In genomic region chr12:76643438-76643837, GRCh38 we compare ENCODE assay signal across 16 cellular contexts.
A peak's percentile ranks its signal among the peaks of the same experiment; 100 is the strongest.
DNase-seq lines count a peak whose midpoint lies in the region; ATAC-seq, FAIRE-seq and TF ChIP-seq lines count a peak whose summit lies in the region.
"Had no signal": no experiment of that assay in that cellular context is flagged by ENCODE, and none has a peak within 500 bp of the region (broad histone marks: within the 10 kb centered on the region; RNA-seq: fewer than 3 reads in every experiment).

No MANE protein-coding gene starts in this region.

- H3K27ac ChIP-seq in keratinocyte (ENCODE audit: control insufficient read depth, insufficient read depth, low read length), result no peak overlapping the region

- H3K27me3 ChIP-seq in bronchial epithelial cell (ENCODE audit: control insufficient read depth, insufficient read depth, low read length) (no peaks in the 10 kb centered on the region), keratinocyte (ENCODE audit: control insufficient read depth, extremely low read depth, insufficient read depth, low read length) (no peaks in the 10 kb centered on the region)

- TF ChIP-seq CTCF in AG10803 (conservative IDR thresholded peaks at IDR 0.05; ENCODE audit: low read length), result no peak
- no peak for TF ChIP-seq CTCF in bronchial epithelial cell (IDR thresholded peaks at IDR 0.05; ENCODE audit: insufficient read depth, low read length, severe bottlenecking)
- no peak for TF ChIP-seq CTCF in keratinocyte (optimal IDR thresholded peaks at IDR 0.05 in 1 of 3, IDR thresholded peaks at IDR 0.05 in 1 of 3, conservative IDR thresholded peaks at IDR 0.05 in 1 of 3; ENCODE audit: extremely low read depth in 1 of 3, insufficient read depth in 2 of 3, low read length in 3 of 3)

- ATAC-seq in HG02938 (IDR thresholded peaks at IDR 0.05; ENCODE audit: unreplicated experiment), result no peak
- ATAC-seq: Panc1, Right ventricle myocardium inferior had no signal

- dilution Hi-C loops in keratinocyte (cut with MboI; ENCODE audit: extremely low pct_ligation_motif_present, low sequenced_read_pairs), result no loop called here

- H3K9ac ChIP-seq in keratinocyte (ENCODE audit: control insufficient read depth, extremely low read depth, insufficient read depth, low read length), result no peak overlapping the region

- H3K4me3 ChIP-seq in AG10803 (ENCODE audit: low read length) (no peak overlapping the region), bronchial epithelial cell (ENCODE audit: low read depth, low read length) (no peak overlapping the region), keratinocyte (ENCODE audit: control insufficient read depth in 2 of 3, extremely low read depth in 1 of 3, insufficient read depth in 2 of 3, low read depth in 1 of 3, low read length in 3 of 3) (no peak overlapping the region)

- FAIRE-seq in bronchial epithelial cell (lab: Jason Lieb, UNC) (no peak), keratinocyte (lab: Jason Lieb, UNC) (peak; percentile 48)
- FAIRE-seq: H54 had no signal

- no peaks in the 10 kb centered on the region for H4K20me1 ChIP-seq in keratinocyte (ENCODE audit: control insufficient read depth, extremely low read depth, insufficient read depth, low read length)

- no peaks in the 10 kb centered on the region for H3K4me1 ChIP-seq in keratinocyte (ENCODE audit: control insufficient read depth, extremely low read depth, insufficient read depth, low read length)

- H3K79me2 ChIP-seq in keratinocyte (ENCODE audit: control insufficient read depth, insufficient read depth, low read length), result no peaks in the 10 kb centered on the region

- H2AFZ ChIP-seq in keratinocyte (ENCODE audit: control insufficient read depth, low read length), result no peak overlapping the region

- H3K4me2 ChIP-seq in keratinocyte (ENCODE audit: control insufficient read depth, extremely low read depth, insufficient read depth, low read depth, low read length), result no peak overlapping the region

- H3K9me1 ChIP-seq in keratinocyte (ENCODE audit: control insufficient read depth, extremely low read depth, insufficient read depth, low read length), result no peaks in the 10 kb centered on the region

- H3K9me3 ChIP-seq in keratinocyte (ENCODE audit: control insufficient read depth, low read depth, low read length), result no peaks in the 10 kb centered on the region

- H3K36me3 ChIP-seq in bronchial epithelial cell (ENCODE audit: control insufficient read depth, insufficient read depth, low read length), result no peaks in the 10 kb centered on the region
- no peaks in the 10 kb centered on the region for H3K36me3 ChIP-seq in keratinocyte (ENCODE audit: control insufficient read depth in 2 of 2, extremely low read depth in 1 of 2, insufficient read depth in 2 of 2, low read length in 2 of 2)

- DNase-seq in AG10803 (ENCODE audit: low read depth) (peak; percentile 40), M059J (ENCODE audit: low read depth) (peak; percentile 45), bronchial epithelial cell (ENCODE audit: low read depth) (peak; percentile 26), keratinocyte (ENCODE audit: low read depth, low spot score) (no peak), NCI-H1092 (lab: John Stamatoyannopoulos, UW) (no peak), NCI-H524 treated with DMSO at 0.1 percent for 48 hours (lab: John Stamatoyannopoulos, UW) (no peak)
- DNase-seq: COR-L47, DMS153, Kasumi-1, NCI-H1930, NCI-H2171 treated with DMSO at 0.1 percent for 48 hours, NCI-H774 had no signal

Comparison
In these comparisons a context has a peak if more than half of its experiments do, and no peak if none do; other contexts are left out.
1. DNase-seq: peak in AG10803 (single experiment), M059J (single experiment) and bronchial epithelial cell (single experiment); none in keratinocyte (single experiment), NCI-H1092 (single experiment) and NCI-H524 treated with DMSO at 0.1 percent for 48 hours (single experiment).